Comparison of ENCODE assay signal across 28 cellular contexts in the genomic region with DNA sequence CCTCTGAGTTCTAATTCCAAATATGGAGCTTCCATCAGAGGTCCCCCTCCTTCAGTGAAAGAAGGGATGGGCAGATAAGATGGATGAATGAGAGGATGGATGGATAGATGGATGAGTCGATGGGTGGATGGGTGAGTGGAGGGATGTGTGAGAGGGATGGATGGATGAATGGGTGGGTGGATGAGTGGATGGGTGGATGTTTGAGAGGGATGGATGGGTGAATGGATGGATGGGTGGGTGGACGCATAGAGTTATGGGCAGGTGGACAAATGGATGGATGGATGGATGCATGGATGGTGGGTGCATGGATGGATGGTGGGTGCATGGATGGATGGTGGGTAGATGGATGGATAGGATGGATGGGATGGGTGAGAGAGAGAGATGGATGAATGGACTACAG.
"Had no signal": no experiment of that assay in that cellular context is flagged by ENCODE, and none has a peak within 500 bp of the region (broad histone marks: within the 10 kb centered on the region; RNA-seq: fewer than 3 reads in every experiment).

No MANE protein-coding gene starts in this region.

- H3K4me3 ChIP-seq: colonic mucosa, esophagus squamous epithelium, gastrocnemius medialis, heart right ventricle, left lung, lower lobe of right lung, mucosa of descending colon had no signal

- H3K9me3 ChIP-seq: colonic mucosa, esophagus squamous epithelium, gastrocnemius medialis, heart right ventricle, left lung, lower lobe of right lung, mucosa of descending colon had no signal

- H3K4me3 Mint-ChIP-seq: dendritic cell treated with granulocyte-macrophage colony-stimulating factor and Interleukin-4, amounts not matched to agents 40 ng/mL and 50 ng/mL, for 4 days; effector memory CD8-positive, alpha-beta T cell; endodermal cell; mesothelial cell of epicardium; naive B cell had no signal

- H3K27me3 ChIP-seq: colonic mucosa, left lung had no signal

- H3K4me1 ChIP-seq: colonic mucosa, esophagus squamous epithelium, gastrocnemius medialis, heart right ventricle, left lung, lower lobe of right lung had no signal

- H3K27ac Mint-ChIP-seq: dendritic cell treated with granulocyte-macrophage colony-stimulating factor and Interleukin-4, amounts not matched to agents 40 ng/mL and 50 ng/mL, for 4 days; endodermal cell; mesothelial cell of epicardium had no signal

- DNase-seq: colonic mucosa; cortex of kidney; effector CD8-positive, alpha-beta T cell; effector memory CD8-positive, alpha-beta T cell; endodermal cell; erythroblast; esophagus squamous epithelium; foreskin fibroblast; foreskin melanocyte; gastrocnemius medialis; glutamatergic neuron; head of caudate nucleus; heart right ventricle; hippocampal formation; left cardiac atrium; left ventricle myocardium superior; lower lobe of right lung; mesenchymal stem cell; mucosa of descending colon; naive B cell had no signal

- H3K27ac ChIP-seq: colonic mucosa, epithelial cell of prostate, esophagus squamous epithelium, gastrocnemius medialis, heart right ventricle, left lung, lower lobe of right lung had no signal

- FAIRE-seq: endometrium, islet of Langerhans, keratinocyte had no signal

- H3K4me1 Mint-ChIP-seq: naive B cell had no signal

- H3K36me3 Mint-ChIP-seq: mesothelial cell of epicardium, naive B cell had no signal

- H3K9me3 Mint-ChIP-seq: dendritic cell treated with granulocyte-macrophage colony-stimulating factor and Interleukin-4, amounts not matched to agents 40 ng/mL and 50 ng/mL, for 4 days; effector memory CD8-positive, alpha-beta T cell; endodermal cell; mesothelial cell of epicardium; naive B cell had no signal

- H3K36me3 ChIP-seq: colonic mucosa, esophagus squamous epithelium, gastrocnemius medialis, heart right ventricle, left lung, lower lobe of right lung had no signal

- ATAC-seq: effector memory CD8-positive, alpha-beta T cell; esophagus mucosa; gastrocnemius medialis; heart right ventricle; left cardiac atrium; left lung; left ventricle myocardium superior; lower lobe of right lung; mucosa of descending colon had no signal
